ENCODE assay signal across 13 cellular contexts in genomic region chr4:102684605-102685052, GRCh38.
DNase-seq lines count a peak whose midpoint lies in the region; ATAC-seq, FAIRE-seq and TF ChIP-seq lines count a peak whose summit lies in the region.
"Had no signal": no experiment of that assay in that cellular context is flagged by ENCODE, and none has a peak within 500 bp of the region (broad histone marks: within the 10 kb centered on the region; RNA-seq: fewer than 3 reads in every experiment).

No MANE protein-coding gene starts in this region.

- H3K27ac Mint-ChIP-seq in activated CD4-positive, alpha-beta T cell treated with anti-CD3 and anti-CD28 coated beads, Interleukin-2, amount 10 ng/mL, durations not matched to agents 24 days and 14 days = no peak overlapping the region

- intact Hi-C loops in activated CD4-positive, alpha-beta T cell treated with anti-CD3 and anti-CD28 coated beads, Interleukin-2, amount 10 ng/mL, durations not matched to agents 24 days and 14 days (cut with micrococcal nuclease) = no loop called here

- no peak overlapping the region for H3K4me3 Mint-ChIP-seq in activated CD4-positive, alpha-beta T cell treated with anti-CD3 and anti-CD28 coated beads, Interleukin-2, amount 10 ng/mL, durations not matched to agents 24 days and 14 days
- H3K4me3 Mint-ChIP-seq: activated T-cell treated with anti-CD3 and anti-CD28 coated beads, Interleukin-2, amount 50 U/mL, for 4 hours had no signal

- no peak overlapping the region for H3K27ac ChIP-seq in effector memory CD4-positive, alpha-beta T cell (ENCODE audit: insufficient read depth, low read length, poor library complexity, severe bottlenecking)
- H3K27ac ChIP-seq: coronary artery had no signal

- DNase-seq in SK-MEL-5 (ENCODE audit: low read depth, low spot score) (peak; percentile 73), iris pigment epithelial cell (ENCODE audit: low read depth) (peak; percentile 57), NCI-H2171 (lab: John Stamatoyannopoulos, UW) (no peak), H54 (ENCODE audit: insufficient read length, low spot score) (no peak)
- DNase-seq in effector memory CD4-positive, alpha-beta T cell = no peak
- no peak for DNase-seq in activated CD4-positive, alpha-beta T cell treated with anti-CD3 and anti-CD28 coated beads, Interleukin-2, amount 10 ng/mL, durations not matched to agents 24 days and 14 days
- DNase-seq: activated T-cell treated with anti-CD3 and anti-CD28 coated beads, Interleukin-2, amount 50 U/mL, for 4 hours; DMS79 treated with DMSO at 0.1 percent for 48 hours; SW 1271 had no signal

- ATAC-seq in GM18498 (IDR thresholded peaks at IDR 0.05; ENCODE audit: unreplicated experiment) (peak; percentile 27), HG02763 (IDR thresholded peaks at IDR 0.05; ENCODE audit: unreplicated experiment) (peak; percentile 19)
- ATAC-seq: activated T-cell treated with anti-CD3 and anti-CD28 coated beads, Interleukin-2, amount 50 U/mL, for 4 hours had no signal

- no peak for FAIRE-seq in H54 (lab: Jason Lieb, UNC)
- FAIRE-seq: urothelium cell line had no signal

- in situ Hi-C loops in SK-MEL-5 (cut with HindIII; ENCODE audit: low pct_unique_long_range_greater_than_20kb, low sequenced_read_pairs) = no loop called here

- no peaks in the 10 kb centered on the region for H3K4me1 Mint-ChIP-seq in activated CD4-positive, alpha-beta T cell treated with anti-CD3 and anti-CD28 coated beads, Interleukin-2, amount 10 ng/mL, durations not matched to agents 24 days and 14 days

- H3K4me1 ChIP-seq in effector memory CD4-positive, alpha-beta T cell (ENCODE audit: control insufficient read depth, insufficient read depth, low read length, poor library complexity, severe bottlenecking) = no peaks in the 10 kb centered on the region

- H3K36me3 ChIP-seq in effector memory CD4-positive, alpha-beta T cell (ENCODE audit: control insufficient read depth, insufficient read depth, low read length) = peaks cover 5% of the 10 kb centered on the region

- TF ChIP-seq POLR2A in H54 (IDR thresholded peaks at IDR 0.05; ENCODE audit: low read depth, low read length) = no peak

- H3K9me3 ChIP-seq in effector memory CD4-positive, alpha-beta T cell (ENCODE audit: control insufficient read depth, low read length) = no peaks in the 10 kb centered on the region

- H3K9me3 Mint-ChIP-seq in activated CD4-positive, alpha-beta T cell treated with anti-CD3 and anti-CD28 coated beads, Interleukin-2, amount 10 ng/mL, durations not matched to agents 24 days and 14 days = no peaks in the 10 kb centered on the region
- H3K9me3 Mint-ChIP-seq: activated T-cell treated with anti-CD3 and anti-CD28 coated beads, Interleukin-2, amount 50 U/mL, for 4 hours had no signal

- H3K36me3 Mint-ChIP-seq in activated CD4-positive, alpha-beta T cell treated with anti-CD3 and anti-CD28 coated beads, Interleukin-2, amount 10 ng/mL, durations not matched to agents 24 days and 14 days (ENCODE audit: low read depth) = peaks cover 2% of the 10 kb centered on the region

- no peak overlapping the region for H3K4me3 ChIP-seq in effector memory CD4-positive, alpha-beta T cell (ENCODE audit: insufficient read depth, low read depth, low read length, poor library complexity, severe bottlenecking)
- H3K4me3 ChIP-seq: coronary artery had no signal

- no peaks in the 10 kb centered on the region for H3K27me3 ChIP-seq in effector memory CD4-positive, alpha-beta T cell (replicated peaks; ENCODE audit: control insufficient read depth, insufficient read depth, low read length, poor library complexity, severe bottlenecking)

- no peaks in the 10 kb centered on the region for H3K27me3 Mint-ChIP-seq in activated CD4-positive, alpha-beta T cell treated with anti-CD3 and anti-CD28 coated beads, Interleukin-2, amount 10 ng/mL, durations not matched to agents 24 days and 14 days

Comparison
In these comparisons a context has a peak if more than half of its experiments do, and no peak if none do; other contexts are left out.
1. DNase-seq: peak in SK-MEL-5 (single experiment) and iris pigment epithelial cell (single experiment); none in NCI-H2171 (single experiment), effector memory CD4-positive, alpha-beta T cell (0 of 3), activated CD4-positive, alpha-beta T cell treated with anti-CD3 and anti-CD28 coated beads, Interleukin-2, amount 10 ng/mL, durations not matched to agents 24 days and 14 days (single experiment) and H54 (single experiment).